ENCODE assay signal across 11 cellular contexts in genomic region chr3:182925330-182925943, GRCh38.
A peak's percentile ranks its signal among the peaks of the same experiment; 100 is the strongest.
DNase-seq lines count a peak whose midpoint lies in the region; ATAC-seq, FAIRE-seq and TF ChIP-seq lines count a peak whose summit lies in the region.
"Had no signal": no experiment of that assay in that cellular context is flagged by ENCODE, and none has a peak within 500 bp of the region (broad histone marks: within the 10 kb centered on the region; RNA-seq: fewer than 3 reads in every experiment).

No MANE protein-coding gene starts in this region.

- H3K9me3 Mint-ChIP-seq in T-helper 2 cell treated with Interferon-gamma antibody and Interleukin-4, amounts not matched to agents 5 μg/mL and 100 μg/mL, for 36 hours, result peaks cover 11% of the 10 kb centered on the region

- peak; percentile 97 for ATAC-seq in HG03064 (IDR thresholded peaks at IDR 0.05; ENCODE audit: low read depth, unreplicated experiment)

- in situ Hi-C loops in brain microvascular endothelial cell (cut with HindIII; ENCODE audit: low pct_ligation_motif_present, low sequenced_read_pairs), result no loop called here

- FAIRE-seq in GM19239 (lab: Jason Lieb, UNC), result peak; percentile 99
- FAIRE-seq: colon had no signal

- no peaks in the 10 kb centered on the region for H3K27me3 Mint-ChIP-seq in T-helper 2 cell treated with Interferon-gamma antibody and Interleukin-4, amounts not matched to agents 5 μg/mL and 100 μg/mL, for 36 hours (ENCODE audit: low read depth)

- DNase-seq in AG09309 (ENCODE audit: low read depth) (peak; percentile 87), GM19239 (ENCODE audit: insufficient read length, low spot score) (peak; percentile 14), brain microvascular endothelial cell (peak; percentile 4), T-helper 1 cell (no peak), DMS53 (lab: John Stamatoyannopoulos, UW) (no peak), C1 segment of cervical spinal cord (lab: John Stamatoyannopoulos, UW) (no peak)
- DNase-seq in T-helper 2 cell treated with Interferon-gamma antibody and Interleukin-4, amounts not matched to agents 5 μg/mL and 100 μg/mL, for 36 hours (ENCODE audit: low spot score), result no peak
- DNase-seq: DND-41, sigmoid colon had no signal

- no peak overlapping the region for H3K27ac ChIP-seq in brain microvascular endothelial cell
- H3K27ac ChIP-seq: sigmoid colon had no signal

- TF ChIP-seq CTCF in AG09309 (IDR thresholded peaks at IDR 0.05; ENCODE audit: control insufficient read depth, insufficient read depth, low read depth, low read length, missing control alignments) (no peak), brain microvascular endothelial cell (IDR thresholded peaks at IDR 0.05; ENCODE audit: low read depth, low read length, missing control alignments) (no peak)

- H3K27ac Mint-ChIP-seq in T-helper 2 cell treated with Interferon-gamma antibody and Interleukin-4, amounts not matched to agents 5 μg/mL and 100 μg/mL, for 36 hours, result no peak overlapping the region

- peaks cover 44% of the 10 kb centered on the region for H3K36me3 Mint-ChIP-seq in T-helper 2 cell treated with Interferon-gamma antibody and Interleukin-4, amounts not matched to agents 5 μg/mL and 100 μg/mL, for 36 hours (ENCODE audit: low read depth)

- no peaks in the 10 kb centered on the region for H3K36me3 ChIP-seq in brain microvascular endothelial cell (replicated peaks)
- H3K36me3 ChIP-seq: sigmoid colon had no signal

- H3K27me3 ChIP-seq in brain microvascular endothelial cell (replicated peaks), result no peaks in the 10 kb centered on the region
- H3K27me3 ChIP-seq: sigmoid colon had no signal

- peaks cover 4% of the 10 kb centered on the region for H3K4me1 Mint-ChIP-seq in T-helper 2 cell treated with Interferon-gamma antibody and Interleukin-4, amounts not matched to agents 5 μg/mL and 100 μg/mL, for 36 hours (ENCODE audit: low read depth)

- H3K4me3 Mint-ChIP-seq in T-helper 2 cell treated with Interferon-gamma antibody and Interleukin-4, amounts not matched to agents 5 μg/mL and 100 μg/mL, for 36 hours, result no peak overlapping the region

- H3K4me3 ChIP-seq in AG09309 (ENCODE audit: control insufficient read depth, low read depth, low read length) (no peak overlapping the region), brain microvascular endothelial cell (ENCODE audit: low read depth, low read length) (no peak overlapping the region)
- H3K4me3 ChIP-seq: sigmoid colon had no signal

Comparison
In these comparisons a context has a peak if more than half of its experiments do, and no peak if none do; other contexts are left out.
1. DNase-seq: peak in AG09309 (single experiment), GM19239 (single experiment) and brain microvascular endothelial cell (single experiment); none in T-helper 1 cell (0 of 5), DMS53 (single experiment), C1 segment of cervical spinal cord (0 of 14) and T-helper 2 cell treated with Interferon-gamma antibody and Interleukin-4, amounts not matched to agents 5 μg/mL and 100 μg/mL, for 36 hours (single experiment).